In the genomic region with DNA sequence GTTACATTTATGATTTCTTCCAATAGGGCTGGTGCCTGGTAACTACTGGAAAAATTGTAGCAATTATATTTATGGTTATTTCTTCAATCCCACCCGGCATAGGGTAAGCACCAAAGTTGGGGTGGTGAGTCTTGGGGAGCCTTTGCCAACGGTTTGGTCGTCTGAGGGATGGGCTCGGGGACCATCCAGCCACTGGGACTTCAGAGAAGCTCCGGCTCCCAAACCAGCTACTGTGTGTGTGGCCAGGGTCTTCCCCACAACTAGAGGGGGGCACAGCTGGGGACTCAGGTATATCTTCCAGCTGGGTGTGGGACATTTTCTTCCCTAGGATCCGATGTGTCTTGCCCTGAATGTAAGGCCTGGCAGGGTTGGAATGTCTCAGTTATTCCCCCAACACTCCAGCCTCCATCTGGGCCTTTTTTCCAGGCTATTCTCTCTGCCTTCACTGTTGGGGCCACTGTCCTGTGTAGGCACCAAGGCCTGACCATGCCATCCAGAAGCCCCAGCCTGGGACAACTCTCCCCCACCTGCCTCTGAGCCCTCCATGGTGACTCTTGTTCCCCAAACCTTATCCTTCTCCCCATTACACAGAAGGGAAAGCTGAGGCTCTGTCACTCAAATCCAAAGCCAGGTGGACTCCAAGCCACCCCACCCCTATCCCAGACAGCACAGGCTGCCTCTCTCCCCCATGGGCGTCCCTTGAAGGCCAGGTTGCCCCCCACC, we compare ENCODE assay signal across 12 cellular contexts. TPM values are rescaled to one million over a fixed set of nuclear protein-coding genes. Genes with fewer than 3 reads are reported as not detected.
DNase-seq lines count a peak whose midpoint lies in the region; ATAC-seq and TF ChIP-seq lines count a peak whose summit lies in the region.
"Had no signal": no experiment of that assay in that cellular context is flagged by ENCODE, and none has a peak within 500 bp of the region (broad histone marks: within the 10 kb centered on the region; RNA-seq: fewer than 3 reads in every experiment).

No MANE protein-coding gene starts in this region.

- no peak overlapping the region for H2AFZ ChIP-seq in hepatocyte

- no peak for DNase-seq in activated CD4-positive, alpha-beta T cell treated with anti-CD3 and anti-CD28 coated beads, Interleukin-2, amount 10 ng/mL, durations not matched to agents 7 days and 5 days
- no peak for DNase-seq in activated CD4-positive, alpha-beta T cell treated with anti-CD3 and anti-CD28 coated beads for 48 hours
- DNase-seq in RWPE1 (ENCODE audit: low spot score) (no peak), hepatocyte (ENCODE audit: low spot score) (no peak), NCI-H774 (lab: John Stamatoyannopoulos, UW) (no peak), NCI-H2227 treated with DMSO at 0.1 percent for 48 hours (lab: John Stamatoyannopoulos, UW) (no peak)
- DNase-seq: ACHN, GDM1, NCI-H524 had no signal

- POLR2A ChIA-PET in activated CD4-positive, alpha-beta T cell treated with anti-CD3 and anti-CD28 coated beads, Interleukin-2, amount 10 ng/mL, durations not matched to agents 7 days and 5 days (lab: Charles Lee), result no interaction called here
- POLR2A ChIA-PET in RWPE1 (lab: Yijun Ruan, JAX; ENCODE audit: low non-redundant PET), result interaction anchor here (0.6 kb wide), 2 partner anchors 21 to 1119 kb away, joined by 3 read pairs; a partner anchor contains a TSS

- no peaks in the 10 kb centered on the region for H4K20me1 ChIP-seq in hepatocyte (ENCODE audit: insufficient read depth, poor library complexity, severe bottlenecking)

- no peaks in the 10 kb centered on the region for H3K79me2 ChIP-seq in hepatocyte

- CTCF ChIA-PET in activated CD4-positive, alpha-beta T cell treated with anti-CD3 and anti-CD28 coated beads, Interleukin-2, amount 10 ng/mL, durations not matched to agents 7 days and 5 days (lab: Charles Lee), result interaction anchor here (0.8 to 0.9 kb wide), 2 partner anchors 12 to 109 kb away, joined by 3 read pairs; no protein-coding TSS in a partner anchor
- CTCF ChIA-PET in RWPE1 (lab: Yijun Ruan, JAX), result no interaction called here

- H3K27me3 Mint-ChIP-seq in activated CD4-positive, alpha-beta T cell treated with anti-CD3 and anti-CD28 coated beads, Interleukin-2, amount 10 ng/mL, durations not matched to agents 7 days and 5 days, result no peaks in the 10 kb centered on the region

- no peak for ATAC-seq in HG02852 (IDR thresholded peaks at IDR 0.05; ENCODE audit: unreplicated experiment)

- H3K9me3 ChIP-seq in hepatocyte (ENCODE audit: low read depth), result no peaks in the 10 kb centered on the region
- H3K9me3 ChIP-seq in subcutaneous abdominal adipose tissue (ENCODE audit: control insufficient read depth in 5 of 5, low read length in 5 of 5), result no peaks in the 10 kb centered on the region

- no peaks in the 10 kb centered on the region for H3K27me3 ChIP-seq in hepatocyte
- no peaks in the 10 kb centered on the region for H3K27me3 ChIP-seq in subcutaneous abdominal adipose tissue (ENCODE audit: control insufficient read depth in 5 of 5, insufficient read depth in 4 of 5, low read length in 5 of 5)

- no peak overlapping the region for H3K4me2 ChIP-seq in hepatocyte

- TF ChIP-seq CTCF in RWPE1 (conservative IDR thresholded peaks at IDR 0.05; ENCODE audit: low read depth), result no peak
- no peak for TF ChIP-seq CTCF in hepatocyte (IDR thresholded peaks at IDR 0.05; ENCODE audit: poor library complexity)

- no peak overlapping the region for H3K4me3 ChIP-seq in hepatocyte
- H3K4me3 ChIP-seq in subcutaneous abdominal adipose tissue (ENCODE audit: low read depth in 1 of 5, low read length in 5 of 5), result no peak overlapping the region

- 91% methylated on average over 6 of the region's 7 CpGs for WGBS in hepatocyte (ENCODE audit: low lambda C conversion rate, missing lambda C conversion rate)

- H3K9ac ChIP-seq in subcutaneous abdominal adipose tissue (ENCODE audit: low read length in 5 of 5), result peak overlapping the region in 2 of 5 donors; percentile 17 to 22

- H3K4me1 Mint-ChIP-seq in activated CD4-positive, alpha-beta T cell treated with anti-CD3 and anti-CD28 coated beads, Interleukin-2, amount 10 ng/mL, durations not matched to agents 7 days and 5 days, result peaks cover 33% of the 10 kb centered on the region

- no peaks in the 10 kb centered on the region for H3K9me2 ChIP-seq in hepatocyte (replicated peaks; ENCODE audit: insufficient read depth)

- H3K4me3 Mint-ChIP-seq in activated CD4-positive, alpha-beta T cell treated with anti-CD3 and anti-CD28 coated beads, Interleukin-2, amount 10 ng/mL, durations not matched to agents 7 days and 5 days, result peak overlapping the region; percentile 56

- peaks cover 21% of the 10 kb centered on the region for H3K36me3 Mint-ChIP-seq in activated CD4-positive, alpha-beta T cell treated with anti-CD3 and anti-CD28 coated beads, Interleukin-2, amount 10 ng/mL, durations not matched to agents 7 days and 5 days (ENCODE audit: low read depth)

- H3K27ac Mint-ChIP-seq in activated CD4-positive, alpha-beta T cell treated with anti-CD3 and anti-CD28 coated beads, Interleukin-2, amount 10 ng/mL, durations not matched to agents 7 days and 5 days, result peak overlapping the region; percentile 31

- no peaks in the 10 kb centered on the region for H3K36me3 ChIP-seq in hepatocyte (replicated peaks; ENCODE audit: insufficient read depth, low read depth)
- peaks cover 0 to 25% (median 11%) of the 10 kb centered on the region in 5 donors for H3K36me3 ChIP-seq in subcutaneous abdominal adipose tissue (ENCODE audit: control insufficient read depth in 5 of 5, insufficient read depth in 5 of 5, low read length in 5 of 5)

- H3K27ac ChIP-seq in RWPE1, result peak overlapping the region; percentile 88
- H3K27ac ChIP-seq in hepatocyte, result peak overlapping the region; percentile 31
- H3K27ac ChIP-seq in subcutaneous abdominal adipose tissue (ENCODE audit: low read depth, low read length), result peak overlapping the region; percentile 62

- no peaks in the 10 kb centered on the region for H3K9me3 Mint-ChIP-seq in activated CD4-positive, alpha-beta T cell treated with anti-CD3 and anti-CD28 coated beads, Interleukin-2, amount 10 ng/mL, durations not matched to agents 7 days and 5 days

- H3K4me1 ChIP-seq in hepatocyte (ENCODE audit: insufficient read depth) (peaks cover 6% of the 10 kb centered on the region), subcutaneous abdominal adipose tissue (ENCODE audit: control insufficient read depth in 5 of 5, insufficient read depth in 5 of 5, low read length in 5 of 5) (peaks cover 2 to 54% (median 39%) of the 10 kb centered on the region in 5 donors)

RNA-seq across cellular contexts. Expression of a gene that starts 1.1 kb away (rescaled TPM):
- total RNA-seq in activated CD4-positive, alpha-beta T cell treated with anti-CD3 and anti-CD28 coated beads, Interleukin-2, amount 10 ng/mL, durations not matched to agents 7 days and 5 days, result 10 to 100 TPM; 54.1 to 58.9 TPM
- 95.7 and 133 TPM in 2 replicates for total RNA-seq in hepatocyte
- 129 and 170 TPM in 2 replicates for polyA plus RNA-seq in hepatocyte

RNA-seq across cellular contexts. Expression of a gene that starts 19.5 kb away (rescaled TPM):
- 10 to 100 TPM; 12.6 to 13.1 TPM for total RNA-seq in activated CD4-positive, alpha-beta T cell treated with anti-CD3 and anti-CD28 coated beads, Interleukin-2, amount 10 ng/mL, durations not matched to agents 7 days and 5 days
- 29.9 and 38.7 TPM in 2 replicates for total RNA-seq in hepatocyte
- 49.5 and 52.2 TPM in 2 replicates for polyA plus RNA-seq in hepatocyte

RNA-seq across cellular contexts. Expression of a gene that starts 20.5 kb away (rescaled TPM):
- total RNA-seq in activated CD4-positive, alpha-beta T cell treated with anti-CD3 and anti-CD28 coated beads, Interleukin-2, amount 10 ng/mL, durations not matched to agents 7 days and 5 days, result 1 to 10 TPM; 6.1 to 6.5 TPM
- 31.8 and 36.9 TPM in 2 replicates for total RNA-seq in hepatocyte
- 22.4 and 26.0 TPM in 2 replicates for polyA plus RNA-seq in hepatocyte

RNA-seq across cellular contexts. Expression of a gene that starts 31.4 kb away (rescaled TPM):
- total RNA-seq in activated CD4-positive, alpha-beta T cell treated with anti-CD3 and anti-CD28 coated beads, Interleukin-2, amount 10 ng/mL, durations not matched to agents 7 days and 5 days, result 1 to 10 TPM; 4.0 to 5.2 TPM
- total RNA-seq in hepatocyte, result 0.60 and 2.2 TPM in 2 replicates
- 2.6 and 3.0 TPM in 2 replicates for polyA plus RNA-seq in hepatocyte

RNA-seq across cellular contexts. Expression of a gene that starts 53.7 kb away (rescaled TPM):
- total RNA-seq in activated CD4-positive, alpha-beta T cell treated with anti-CD3 and anti-CD28 coated beads, Interleukin-2, amount 10 ng/mL, durations not matched to agents 7 days and 5 days, result under 1 TPM in 1 of 2 experiments, not detected in 1; 0.15 TPM
- total RNA-seq in hepatocyte, result 0.43 and 0.72 TPM in 2 replicates
- 0.10 and 0.47 TPM in 2 replicates for polyA plus RNA-seq in hepatocyte
- total RNA-seq: mesenteric fat pad had no signal

Comparison
In these comparisons a context has a peak if more than half of its experiments do, and no peak if none do; other contexts are left out.
1. H3K27ac ChIP-seq: peak in every context shown above with its lines; median percentile 88 in RWPE1; 62 in subcutaneous abdominal adipose tissue; 31 in hepatocyte.